In genomic region chr14:73207615-73208014, GRCh38 we compare ENCODE assay signal across 17 cellular contexts. TPM values are rescaled to one million over a fixed set of nuclear protein-coding genes. Genes with fewer than 3 reads are reported as not detected.
DNase-seq lines count a peak whose midpoint lies in the region; FAIRE-seq and TF ChIP-seq lines count a peak whose summit lies in the region.
"Had no signal": no experiment of that assay in that cellular context is flagged by ENCODE, and none has a peak within 500 bp of the region (broad histone marks: within the 10 kb centered on the region; RNA-seq: fewer than 3 reads in every experiment).

No MANE protein-coding gene starts in this region.

- no peak overlapping the region for H2BK12ac ChIP-seq in neuronal stem cell (ENCODE audit: low read length)

- no peak for TF ChIP-seq CTCF in GM13976 (IDR thresholded peaks at IDR 0.05; ENCODE audit: borderline replicate concordance, control extremely low read depth, extremely low read depth, insufficient read depth, missing control alignments)

- no peaks in the 10 kb centered on the region for H3K79me1 ChIP-seq in neuronal stem cell (ENCODE audit: low read depth, low read length)

- no peak overlapping the region for H2BK15ac ChIP-seq in neuronal stem cell (ENCODE audit: low read length)

- H3K36me3 ChIP-seq in neuronal stem cell (replicated peaks in 1 of 2; ENCODE audit: control insufficient read depth in 2 of 2, insufficient read depth in 2 of 2, low read length in 2 of 2), result peaks cover 20 to 94% of the 10 kb centered on the region in 2 donors

- H2BK120ac ChIP-seq in neuronal stem cell (ENCODE audit: low read depth, low read length), result no peak overlapping the region

- no peak overlapping the region for H3K14ac ChIP-seq in neuronal stem cell (ENCODE audit: low read length)

- no peak for TF ChIP-seq POLR2A in GM12891 (IDR thresholded peaks at IDR 0.05; ENCODE audit: low read depth, low read length)

- peak overlapping the region; percentile 31 for H3K18ac ChIP-seq in neuronal stem cell (ENCODE audit: low read length)

- in situ Hi-C loops in GM13976 (cut with MboI; ENCODE audit: low sequenced_read_pairs, unreplicated experiment), result no loop called here

- no peaks in the 10 kb centered on the region for H3K4me1 ChIP-seq in neuronal stem cell (ENCODE audit: control insufficient read depth in 2 of 2, insufficient read depth in 1 of 2, low read depth in 1 of 2, low read length in 2 of 2)
- H3K4me1 ChIP-seq: HAP-1 had no signal

- H2AFZ ChIP-seq in neuronal stem cell (ENCODE audit: low read length), result no peak overlapping the region

- H3K27me3 ChIP-seq in neuronal stem cell (ENCODE audit: control insufficient read depth in 3 of 3, insufficient read depth in 3 of 3, low read depth in 1 of 3, low read length in 3 of 3), result no peaks in the 10 kb centered on the region

- no peak overlapping the region for H4K91ac ChIP-seq in neuronal stem cell (ENCODE audit: low read depth, low read length, poor library complexity)

- H3K27ac ChIP-seq in neuronal stem cell (replicated peaks; ENCODE audit: low read length), result no peak overlapping the region

- no peak overlapping the region for H2AK5ac ChIP-seq in neuronal stem cell (ENCODE audit: low read depth, low read length)

- H3K9me3 ChIP-seq in neuronal stem cell (replicated peaks in 1 of 2; ENCODE audit: control insufficient read depth in 2 of 2, insufficient read depth in 1 of 2, low read depth in 1 of 2, low read length in 2 of 2), result peaks cover 14 to 28% of the 10 kb centered on the region in 2 donors

- H3K4ac ChIP-seq in neuronal stem cell (ENCODE audit: low read length), result no peak overlapping the region

- no peak overlapping the region for H3K4me2 ChIP-seq in neuronal stem cell (ENCODE audit: insufficient read depth, low read length, poor library complexity, severe bottlenecking)

- peak overlapping the region; percentile 23 for H3K23ac ChIP-seq in neuronal stem cell (ENCODE audit: low read depth, low read length, poor library complexity)

- DNase-seq in HTR-8/SVneo (ENCODE audit: insufficient read length, low spot score), result no peak
- DNase-seq in neuronal stem cell (ENCODE audit: low spot score), result no peak
- DNase-seq in urothelium cell line (ENCODE audit: low spot score), result no peak
- no peak for DNase-seq in NAMALWA (ENCODE audit: low spot score)
- DNase-seq in GM13976 (ENCODE audit: low spot score), result no peak
- no peak for DNase-seq in GM12891 (ENCODE audit: insufficient read length, low spot score)
- DNase-seq: CD4-positive, alpha-beta T cell; CD8-positive, alpha-beta memory T cell; DMS 273 treated with DMSO at 0.1 percent for 48 hours; DMS79; EL; GDM1; GOT3 had no signal

- H2BK5ac ChIP-seq in neuronal stem cell (ENCODE audit: low read length), result no peak overlapping the region

- no peak overlapping the region for H3K9ac ChIP-seq in neuronal stem cell (ENCODE audit: low read depth, low read length, poor library complexity)

- H4K8ac ChIP-seq in neuronal stem cell (ENCODE audit: low read depth, low read length), result no peak overlapping the region

- FAIRE-seq in HTR-8/SVneo (lab: Jason Lieb, UNC), result peak; percentile 72
- peak; percentile 90 for FAIRE-seq in urothelium cell line (lab: Jason Lieb, UNC)
- FAIRE-seq in GM12891 (lab: Jason Lieb, UNC), result no peak
- FAIRE-seq: D721Med, GM12878, H54 had no signal

- peak overlapping the region in 1 of 2 donors; percentile 66 for H3K4me3 ChIP-seq in neuronal stem cell (ENCODE audit: low read length in 2 of 2)
- H3K4me3 ChIP-seq: GM12878, HAP-1 had no signal

- no CpG with 5 or more reads among the region's 2 CpGs for WGBS in neuronal stem cell (ENCODE audit: extremely low coverage in 2 of 2, insufficient read length in 2 of 2, insufficient replicate concordance in 1 of 2), 2 donors

TF ChIP-seq in GM12891, 5 proteins besides CTCF, POLR2A, EP300 and RAD21:
- TF ChIP-seq SPI1 (IDR thresholded peaks at IDR 0.05; ENCODE audit: low read depth, low read length) (no peak), POU2F2 (IDR thresholded peaks at IDR 0.05; ENCODE audit: low read depth, low read length) (no peak), TAF1 (IDR thresholded peaks at IDR 0.05; ENCODE audit: low read depth, low read length) (no peak), PAX5 (IDR thresholded peaks at IDR 0.05; ENCODE audit: insufficient read depth, low read length, severe bottlenecking) (no peak), POLR2AphosphoS5 (IDR thresholded peaks at IDR 0.05; ENCODE audit: low read depth, low read length) (no peak)

RNA-seq across cellular contexts. Expression of gene PAPLN, which starts 29.7 kb away (rescaled TPM):
- 15.1 TPM for polyA plus RNA-seq in neuronal stem cell (2013, experiment 1 of 2)
- 15.7 TPM for polyA plus RNA-seq in neuronal stem cell (2013, experiment 2 of 2)
- 10.5 TPM for polyA plus RNA-seq in GM12891 (2012; ENCODE audit: low read depth, missing spikeins)
